In the genomic region with DNA sequence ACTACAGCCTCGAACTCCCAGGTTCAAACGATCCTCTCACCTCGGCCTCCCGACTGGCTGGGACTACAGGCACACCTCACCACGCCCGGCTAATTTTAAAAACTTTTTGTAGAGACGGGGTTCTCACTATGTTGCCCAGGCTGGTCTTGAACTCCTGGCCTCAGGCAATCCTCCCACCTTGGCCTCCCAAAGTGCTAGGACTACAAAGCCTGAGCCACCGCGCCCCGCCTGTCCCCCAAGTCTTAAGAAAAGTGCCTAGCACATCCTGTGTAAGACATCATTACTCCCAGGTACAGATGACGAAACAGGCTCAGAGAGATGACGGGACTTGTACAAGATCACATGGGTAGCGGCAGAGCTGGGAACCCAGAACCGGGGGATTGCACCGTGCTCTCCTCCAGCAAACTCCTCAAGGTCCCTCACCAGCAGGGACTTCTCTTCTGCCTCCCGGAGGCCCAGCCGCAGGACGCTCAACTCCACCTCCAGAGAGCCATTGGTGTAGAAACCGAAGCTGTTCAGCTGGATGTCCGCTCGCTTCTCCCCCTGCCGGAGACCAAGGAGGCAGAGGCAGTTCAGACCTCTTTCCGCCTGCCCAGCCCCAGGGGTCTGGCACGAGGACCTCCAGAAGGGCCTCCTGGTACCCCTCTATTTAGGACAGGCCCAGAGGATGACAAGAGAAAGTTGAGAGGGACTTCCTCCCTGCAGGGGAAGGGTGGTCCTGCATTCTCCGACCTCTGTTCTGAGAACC, we compare ENCODE assay signal across 1 cellular context.
A peak's percentile ranks its signal among the peaks of the same experiment; 100 is the strongest.
TF ChIP-seq lines count a peak whose summit lies in the region.

No MANE protein-coding gene starts in this region.

TF ChIP-seq in HepG2, 621 proteins besides CTCF, POLR2A, EP300 and RAD21 (continued from another document and continues in another):
- TF ChIP-seq, protein P1, sequence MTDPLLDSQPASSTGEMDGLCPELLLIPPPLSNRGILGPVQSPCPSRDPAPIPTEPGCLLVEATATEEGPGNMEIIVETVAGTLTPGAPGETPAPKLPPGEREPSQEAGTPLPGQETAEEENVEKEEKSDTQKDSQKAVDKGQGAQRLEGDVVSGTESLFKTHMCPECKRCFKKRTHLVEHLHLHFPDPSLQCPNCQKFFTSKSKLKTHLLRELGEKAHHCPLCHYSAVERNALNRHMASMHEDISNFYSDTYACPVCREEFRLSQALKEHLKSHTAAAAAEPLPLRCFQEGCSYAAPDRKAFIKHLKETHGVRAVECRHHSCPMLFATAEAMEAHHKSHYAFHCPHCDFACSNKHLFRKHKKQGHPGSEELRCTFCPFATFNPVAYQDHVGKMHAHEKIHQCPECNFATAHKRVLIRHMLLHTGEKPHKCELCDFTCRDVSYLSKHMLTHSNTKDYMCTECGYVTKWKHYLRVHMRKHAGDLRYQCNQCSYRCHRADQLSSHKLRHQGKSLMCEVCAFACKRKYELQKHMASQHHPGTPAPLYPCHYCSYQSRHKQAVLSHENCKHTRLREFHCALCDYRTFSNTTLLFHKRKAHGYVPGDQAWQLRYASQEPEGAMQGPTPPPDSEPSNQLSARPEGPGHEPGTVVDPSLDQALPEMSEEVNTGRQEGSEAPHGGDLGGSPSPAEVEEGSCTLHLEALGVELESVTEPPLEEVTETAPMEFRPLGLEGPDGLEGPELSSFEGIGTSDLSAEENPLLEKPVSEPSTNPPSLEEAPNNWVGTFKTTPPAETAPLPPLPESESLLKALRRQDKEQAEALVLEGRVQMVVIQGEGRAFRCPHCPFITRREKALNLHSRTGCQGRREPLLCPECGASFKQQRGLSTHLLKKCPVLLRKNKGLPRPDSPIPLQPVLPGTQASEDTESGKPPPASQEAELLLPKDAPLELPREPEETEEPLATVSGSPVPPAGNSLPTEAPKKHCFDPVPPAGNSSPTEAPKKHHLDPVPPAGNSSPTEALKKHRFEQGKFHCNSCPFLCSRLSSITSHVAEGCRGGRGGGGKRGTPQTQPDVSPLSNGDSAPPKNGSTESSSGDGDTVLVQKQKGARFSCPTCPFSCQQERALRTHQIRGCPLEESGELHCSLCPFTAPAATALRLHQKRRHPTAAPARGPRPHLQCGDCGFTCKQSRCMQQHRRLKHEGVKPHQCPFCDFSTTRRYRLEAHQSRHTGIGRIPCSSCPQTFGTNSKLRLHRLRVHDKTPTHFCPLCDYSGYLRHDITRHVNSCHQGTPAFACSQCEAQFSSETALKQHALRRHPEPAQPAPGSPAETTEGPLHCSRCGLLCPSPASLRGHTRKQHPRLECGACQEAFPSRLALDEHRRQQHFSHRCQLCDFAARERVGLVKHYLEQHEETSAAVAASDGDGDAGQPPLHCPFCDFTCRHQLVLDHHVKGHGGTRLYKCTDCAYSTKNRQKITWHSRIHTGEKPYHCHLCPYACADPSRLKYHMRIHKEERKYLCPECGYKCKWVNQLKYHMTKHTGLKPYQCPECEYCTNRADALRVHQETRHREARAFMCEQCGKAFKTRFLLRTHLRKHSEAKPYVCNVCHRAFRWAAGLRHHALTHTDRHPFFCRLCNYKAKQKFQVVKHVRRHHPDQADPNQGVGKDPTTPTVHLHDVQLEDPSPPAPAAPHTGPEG (CRISPR knock-in tag; IDR thresholded peaks at IDR 0.05) = no peak
- TF ChIP-seq HCFC1 (IDR thresholded peaks at IDR 0.05; ENCODE audit: low read depth, low read length) (no peak), ZNF343 (CRISPR knock-in tag; IDR thresholded peaks at IDR 0.05) (peak; percentile 33; the same call in 1 of the 2 replicates), FOXM1 (CRISPR knock-in tag; IDR thresholded peaks at IDR 0.05) (no peak), NFE2 (CRISPR knock-in tag; IDR thresholded peaks at IDR 0.05) (no peak), RBM39 (IDR thresholded peaks at IDR 0.05; ENCODE audit: low read depth, low read length, poor library complexity, severe bottlenecking) (no peak), SMARCC2 (IDR thresholded peaks at IDR 0.05) (no peak), ZFX (CRISPR knock-in tag; IDR thresholded peaks at IDR 0.05; ENCODE audit: low read depth) (no peak; the same call in none of the 2 replicates), IRF2 (CRISPR knock-in tag; IDR thresholded peaks at IDR 0.05) (no peak), LCORL (IDR thresholded peaks at IDR 0.05) (no peak), LCORL (CRISPR knock-in tag; IDR thresholded peaks at IDR 0.05) (0 out of 2 replicates have a peak, but pooled peaks have one; percentile 20), YEATS4 (CRISPR knock-in tag; IDR thresholded peaks at IDR 0.05; ENCODE audit: borderline replicate concordance) (peak; percentile 48; the same call in 1 of the 2 replicates), HHEX (CRISPR knock-in tag; IDR thresholded peaks at IDR 0.05) (no peak), SRSF1 (optimal IDR thresholded peaks at IDR 0.05; ENCODE audit: low read depth, low read length) (no peak), SOX13 (IDR thresholded peaks at IDR 0.05) (no peak), SOX13 (CRISPR knock-in tag; conservative IDR thresholded peaks at IDR 0.05 in 1 of 2, IDR thresholded peaks at IDR 0.05 in 1 of 2) (peak in 1 of 2 experiments; percentile 13; a peak in 1 of 4 replicates), SRSF4 (IDR thresholded peaks at IDR 0.05; ENCODE audit: low read depth, low read length, poor library complexity, severe bottlenecking) (no peak), JARID2 (CRISPR knock-in tag; IDR thresholded peaks at IDR 0.05; ENCODE audit: insufficient replicate concordance) (no peak), CHCHD3 (CRISPR knock-in tag; IDR thresholded peaks at IDR 0.05) (no peak), U2AF2 (IDR thresholded peaks at IDR 0.05; ENCODE audit: low read depth, low read length) (no peak), RBFOX2 (IDR thresholded peaks at IDR 0.05; ENCODE audit: low read depth, low read length) (no peak), ZNF75D (CRISPR knock-in tag; IDR thresholded peaks at IDR 0.05; ENCODE audit: borderline replicate concordance) (no peak), ZNF367 (CRISPR knock-in tag; IDR thresholded peaks at IDR 0.05; ENCODE audit: borderline replicate concordance) (no peak), ZNF460 (CRISPR knock-in tag; IDR thresholded peaks at IDR 0.05; ENCODE audit: borderline replicate concordance) (no peak), ZNF746 (CRISPR knock-in tag; IDR thresholded peaks at IDR 0.05) (no peak), HIVEP1 (CRISPR knock-in tag; IDR thresholded peaks at IDR 0.05) (no peak), ZNF879 (CRISPR knock-in tag; IDR thresholded peaks at IDR 0.05) (no peak), ZNF816 (CRISPR knock-in tag; IDR thresholded peaks at IDR 0.05; ENCODE audit: borderline replicate concordance) (no peak), MEF2D (CRISPR knock-in tag; IDR thresholded peaks at IDR 0.05) (no peak), BCL6 (CRISPR knock-in tag; IDR thresholded peaks at IDR 0.05) (no peak), ZSCAN25 (CRISPR knock-in tag; IDR thresholded peaks at IDR 0.05) (no peak), ZNF138 (CRISPR knock-in tag; IDR thresholded peaks at IDR 0.05; ENCODE audit: low read depth) (no peak), ZNF24 (IDR thresholded peaks at IDR 0.05) (no peak), ZNF382 (CRISPR knock-in tag; IDR thresholded peaks at IDR 0.05; ENCODE audit: borderline replicate concordance) (no peak)
- TF ChIP-seq, protein P2, sequence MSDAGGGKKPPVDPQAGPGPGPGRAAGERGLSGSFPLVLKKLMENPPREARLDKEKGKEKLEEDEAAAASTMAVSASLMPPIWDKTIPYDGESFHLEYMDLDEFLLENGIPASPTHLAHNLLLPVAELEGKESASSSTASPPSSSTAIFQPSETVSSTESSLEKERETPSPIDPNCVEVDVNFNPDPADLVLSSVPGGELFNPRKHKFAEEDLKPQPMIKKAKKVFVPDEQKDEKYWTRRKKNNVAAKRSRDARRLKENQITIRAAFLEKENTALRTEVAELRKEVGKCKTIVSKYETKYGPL (CRISPR knock-in tag; IDR thresholded peaks at IDR 0.05) = no peak
- TF ChIP-seq, protein P3, sequence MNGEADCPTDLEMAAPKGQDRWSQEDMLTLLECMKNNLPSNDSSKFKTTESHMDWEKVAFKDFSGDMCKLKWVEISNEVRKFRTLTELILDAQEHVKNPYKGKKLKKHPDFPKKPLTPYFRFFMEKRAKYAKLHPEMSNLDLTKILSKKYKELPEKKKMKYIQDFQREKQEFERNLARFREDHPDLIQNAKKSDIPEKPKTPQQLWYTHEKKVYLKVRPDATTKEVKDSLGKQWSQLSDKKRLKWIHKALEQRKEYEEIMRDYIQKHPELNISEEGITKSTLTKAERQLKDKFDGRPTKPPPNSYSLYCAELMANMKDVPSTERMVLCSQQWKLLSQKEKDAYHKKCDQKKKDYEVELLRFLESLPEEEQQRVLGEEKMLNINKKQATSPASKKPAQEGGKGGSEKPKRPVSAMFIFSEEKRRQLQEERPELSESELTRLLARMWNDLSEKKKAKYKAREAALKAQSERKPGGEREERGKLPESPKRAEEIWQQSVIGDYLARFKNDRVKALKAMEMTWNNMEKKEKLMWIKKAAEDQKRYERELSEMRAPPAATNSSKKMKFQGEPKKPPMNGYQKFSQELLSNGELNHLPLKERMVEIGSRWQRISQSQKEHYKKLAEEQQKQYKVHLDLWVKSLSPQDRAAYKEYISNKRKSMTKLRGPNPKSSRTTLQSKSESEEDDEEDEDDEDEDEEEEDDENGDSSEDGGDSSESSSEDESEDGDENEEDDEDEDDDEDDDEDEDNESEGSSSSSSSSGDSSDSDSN (CRISPR knock-in tag; IDR thresholded peaks at IDR 0.05) = peak; percentile 69
- TF ChIP-seq, protein P4, sequence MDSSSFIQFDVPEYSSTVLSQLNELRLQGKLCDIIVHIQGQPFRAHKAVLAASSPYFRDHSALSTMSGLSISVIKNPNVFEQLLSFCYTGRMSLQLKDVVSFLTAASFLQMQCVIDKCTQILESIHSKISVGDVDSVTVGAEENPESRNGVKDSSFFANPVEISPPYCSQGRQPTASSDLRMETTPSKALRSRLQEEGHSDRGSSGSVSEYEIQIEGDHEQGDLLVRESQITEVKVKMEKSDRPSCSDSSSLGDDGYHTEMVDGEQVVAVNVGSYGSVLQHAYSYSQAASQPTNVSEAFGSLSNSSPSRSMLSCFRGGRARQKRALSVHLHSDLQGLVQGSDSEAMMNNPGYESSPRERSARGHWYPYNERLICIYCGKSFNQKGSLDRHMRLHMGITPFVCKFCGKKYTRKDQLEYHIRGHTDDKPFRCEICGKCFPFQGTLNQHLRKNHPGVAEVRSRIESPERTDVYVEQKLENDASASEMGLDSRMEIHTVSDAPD (CRISPR knock-in tag; IDR thresholded peaks at IDR 0.05) = no peak
- TF ChIP-seq, protein P5, sequence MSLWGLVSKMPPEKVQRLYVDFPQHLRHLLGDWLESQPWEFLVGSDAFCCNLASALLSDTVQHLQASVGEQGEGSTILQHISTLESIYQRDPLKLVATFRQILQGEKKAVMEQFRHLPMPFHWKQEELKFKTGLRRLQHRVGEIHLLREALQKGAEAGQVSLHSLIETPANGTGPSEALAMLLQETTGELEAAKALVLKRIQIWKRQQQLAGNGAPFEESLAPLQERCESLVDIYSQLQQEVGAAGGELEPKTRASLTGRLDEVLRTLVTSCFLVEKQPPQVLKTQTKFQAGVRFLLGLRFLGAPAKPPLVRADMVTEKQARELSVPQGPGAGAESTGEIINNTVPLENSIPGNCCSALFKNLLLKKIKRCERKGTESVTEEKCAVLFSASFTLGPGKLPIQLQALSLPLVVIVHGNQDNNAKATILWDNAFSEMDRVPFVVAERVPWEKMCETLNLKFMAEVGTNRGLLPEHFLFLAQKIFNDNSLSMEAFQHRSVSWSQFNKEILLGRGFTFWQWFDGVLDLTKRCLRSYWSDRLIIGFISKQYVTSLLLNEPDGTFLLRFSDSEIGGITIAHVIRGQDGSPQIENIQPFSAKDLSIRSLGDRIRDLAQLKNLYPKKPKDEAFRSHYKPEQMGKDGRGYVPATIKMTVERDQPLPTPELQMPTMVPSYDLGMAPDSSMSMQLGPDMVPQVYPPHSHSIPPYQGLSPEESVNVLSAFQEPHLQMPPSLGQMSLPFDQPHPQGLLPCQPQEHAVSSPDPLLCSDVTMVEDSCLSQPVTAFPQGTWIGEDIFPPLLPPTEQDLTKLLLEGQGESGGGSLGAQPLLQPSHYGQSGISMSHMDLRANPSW (CRISPR knock-in tag; IDR thresholded peaks at IDR 0.05; ENCODE audit: borderline replicate concordance) = no peak
- TF ChIP-seq, protein P6, sequence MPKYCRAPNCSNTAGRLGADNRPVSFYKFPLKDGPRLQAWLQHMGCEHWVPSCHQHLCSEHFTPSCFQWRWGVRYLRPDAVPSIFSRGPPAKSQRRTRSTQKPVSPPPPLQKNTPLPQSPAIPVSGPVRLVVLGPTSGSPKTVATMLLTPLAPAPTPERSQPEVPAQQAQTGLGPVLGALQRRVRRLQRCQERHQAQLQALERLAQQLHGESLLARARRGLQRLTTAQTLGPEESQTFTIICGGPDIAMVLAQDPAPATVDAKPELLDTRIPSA (CRISPR knock-in tag; IDR thresholded peaks at IDR 0.05; ENCODE audit: borderline replicate concordance) = no peak
- TF ChIP-seq, protein P7, sequence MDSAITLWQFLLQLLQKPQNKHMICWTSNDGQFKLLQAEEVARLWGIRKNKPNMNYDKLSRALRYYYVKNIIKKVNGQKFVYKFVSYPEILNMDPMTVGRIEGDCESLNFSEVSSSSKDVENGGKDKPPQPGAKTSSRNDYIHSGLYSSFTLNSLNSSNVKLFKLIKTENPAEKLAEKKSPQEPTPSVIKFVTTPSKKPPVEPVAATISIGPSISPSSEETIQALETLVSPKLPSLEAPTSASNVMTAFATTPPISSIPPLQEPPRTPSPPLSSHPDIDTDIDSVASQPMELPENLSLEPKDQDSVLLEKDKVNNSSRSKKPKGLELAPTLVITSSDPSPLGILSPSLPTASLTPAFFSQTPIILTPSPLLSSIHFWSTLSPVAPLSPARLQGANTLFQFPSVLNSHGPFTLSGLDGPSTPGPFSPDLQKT (CRISPR knock-in tag; IDR thresholded peaks at IDR 0.05; ENCODE audit: borderline replicate concordance) = no peak
- TF ChIP-seq, protein P8, sequence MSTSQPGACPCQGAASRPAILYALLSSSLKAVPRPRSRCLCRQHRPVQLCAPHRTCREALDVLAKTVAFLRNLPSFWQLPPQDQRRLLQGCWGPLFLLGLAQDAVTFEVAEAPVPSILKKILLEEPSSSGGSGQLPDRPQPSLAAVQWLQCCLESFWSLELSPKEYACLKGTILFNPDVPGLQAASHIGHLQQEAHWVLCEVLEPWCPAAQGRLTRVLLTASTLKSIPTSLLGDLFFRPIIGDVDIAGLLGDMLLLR (CRISPR knock-in tag; IDR thresholded peaks at IDR 0.05) = no peak
- TF ChIP-seq, protein P9, sequence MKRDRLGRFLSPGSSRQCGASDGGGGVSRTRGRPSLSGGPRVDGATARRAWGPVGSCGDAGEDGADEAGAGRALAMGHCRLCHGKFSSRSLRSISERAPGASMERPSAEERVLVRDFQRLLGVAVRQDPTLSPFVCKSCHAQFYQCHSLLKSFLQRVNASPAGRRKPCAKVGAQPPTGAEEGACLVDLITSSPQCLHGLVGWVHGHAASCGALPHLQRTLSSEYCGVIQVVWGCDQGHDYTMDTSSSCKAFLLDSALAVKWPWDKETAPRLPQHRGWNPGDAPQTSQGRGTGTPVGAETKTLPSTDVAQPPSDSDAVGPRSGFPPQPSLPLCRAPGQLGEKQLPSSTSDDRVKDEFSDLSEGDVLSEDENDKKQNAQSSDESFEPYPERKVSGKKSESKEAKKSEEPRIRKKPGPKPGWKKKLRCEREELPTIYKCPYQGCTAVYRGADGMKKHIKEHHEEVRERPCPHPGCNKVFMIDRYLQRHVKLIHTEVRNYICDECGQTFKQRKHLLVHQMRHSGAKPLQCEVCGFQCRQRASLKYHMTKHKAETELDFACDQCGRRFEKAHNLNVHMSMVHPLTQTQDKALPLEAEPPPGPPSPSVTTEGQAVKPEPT (CRISPR knock-in tag; IDR thresholded peaks at IDR 0.05; ENCODE audit: low read depth) = 0 out of 2 replicates have a peak, but pooled peaks have one; percentile 20
